Comparison of ENCODE assay signal across 8 cellular contexts in genomic region chr17:18258356-18259038, GRCh38. TPM values are rescaled to one million over a fixed set of nuclear protein-coding genes. Genes with fewer than 3 reads are reported as not detected.
DNase-seq lines count a peak whose midpoint lies in the region; ATAC-seq and TF ChIP-seq lines count a peak whose summit lies in the region.

Gene FLII, minus strand, starts transcription at chr17:18258738. Its CDS starts 48 bp downstream, at chr17:18258690.

- peaks cover 48% of the 10 kb centered on the region for H3K4me1 Mint-ChIP-seq in CD4-positive, alpha-beta T cell (ENCODE audit: low read depth)

- CTCF ChIA-PET in CD4-positive, alpha-beta T cell (lab: Charles Lee): no interaction called here

- peak within 1 kb of the TSS; percentile 90 for H3K27ac Mint-ChIP-seq in CD4-positive, alpha-beta T cell

- no peaks in the 10 kb centered on the region for H3K9me3 Mint-ChIP-seq in CD4-positive, alpha-beta T cell

- ATAC-seq in CD4-positive, alpha-beta T cell (ENCODE audit: poor library complexity): peak; percentile 40
- ATAC-seq in GM21723 (IDR thresholded peaks at IDR 0.05; ENCODE audit: unreplicated experiment): peak; percentile 28
- ATAC-seq in GM18861 (IDR thresholded peaks at IDR 0.05; ENCODE audit: unreplicated experiment): no peak

- H3K27me3 ChIP-seq in CD4-positive, alpha-beta T cell (ENCODE audit: control insufficient read depth, insufficient read depth, low read length): no peaks in the 10 kb centered on the region

- no peaks in the 10 kb centered on the region for H3K27me3 Mint-ChIP-seq in CD4-positive, alpha-beta T cell

- intact Hi-C loops in CD4-positive, alpha-beta T cell (cut with DNase I, micrococcal nuclease): no loop called here

- DNase-seq in CD4-positive, alpha-beta T cell: peak in 9 of 10 experiments; percentile 24 to 68 (median 46)
- DNase-seq in NCI-H774 (lab: John Stamatoyannopoulos, UW) (peak; percentile 1), activated T-cell treated with anti-CD3 and anti-CD28 coated beads for 48 hours (ENCODE audit: low read depth) (peak; percentile 49), epithelial cell of esophagus (ENCODE audit: low read depth) (peak; percentile 38), midbrain (lab: John Stamatoyannopoulos, UW) (peak; percentile 74)
- peak; percentile 70 for DNase-seq in stimulated activated CD8-positive, alpha-beta memory T cell treated with anti-CD3 and anti-CD28 coated beads, Interleukin-4, amount 100 ng/mL, for 48 hours

- TF ChIP-seq CTCF in CD4-positive, alpha-beta T cell (IDR thresholded peaks at IDR 0.05): no peak
- no peak for TF ChIP-seq CTCF in epithelial cell of esophagus (IDR thresholded peaks at IDR 0.05; ENCODE audit: insufficient read depth, low read depth, low read length, missing control alignments)

- POLR2A ChIA-PET in CD4-positive, alpha-beta T cell (lab: Charles Lee): interaction anchor here (2.0 kb wide), 1 partner anchor 75 kb away, joined by 9 read pairs; the partner anchor contains the start of gene ALKBH5

- peak within 1 kb of the TSS; percentile 76 for H3K4me3 ChIP-seq in epithelial cell of esophagus (ENCODE audit: low read length)

- H3K27ac ChIP-seq in CD4-positive, alpha-beta T cell (ENCODE audit: low read depth, low read length): peak within 1 kb of the TSS; percentile 79

- H3K36me3 Mint-ChIP-seq in CD4-positive, alpha-beta T cell (ENCODE audit: low read depth): peaks cover 25% of the 10 kb centered on the region

- H3K9me3 ChIP-seq in CD4-positive, alpha-beta T cell (ENCODE audit: control insufficient read depth, low read length): no peaks in the 10 kb centered on the region

- H3K4me3 Mint-ChIP-seq in CD4-positive, alpha-beta T cell: peak within 1 kb of the TSS; percentile 93

RNA-seq across cellular contexts. Expression of gene FLII, which starts in this region (rescaled TPM):
- total RNA-seq in CD4-positive, alpha-beta T cell: 100 to 1,000 TPM; 179 to 190 TPM

Comparison
In these comparisons a context has a peak if more than half of its experiments do, and no peak if none do; other contexts are left out.
1. DNase-seq: peak in every context shown above with its lines; median percentile 74 in midbrain; 70 in stimulated activated CD8-positive, alpha-beta memory T cell treated with anti-CD3 and anti-CD28 coated beads, Interleukin-4, amount 100 ng/mL, for 48 hours; 49 in activated T-cell treated with anti-CD3 and anti-CD28 coated beads for 48 hours; 46 in CD4-positive, alpha-beta T cell; 38 in epithelial cell of esophagus; 1 in NCI-H774.